In genomic region chr9:137114613-137115393, GRCh38 we compare ENCODE assay signal across 8 cellular contexts. TPM values are rescaled to one million over a fixed set of nuclear protein-coding genes. Genes with fewer than 3 reads are reported as not detected.
DNase-seq lines count a peak whose midpoint lies in the region; ATAC-seq and TF ChIP-seq lines count a peak whose summit lies in the region.

Gene DPP7 (minus strand): TSS chr9:137114733. CDS start chr9:137114713, 20 bp downstream.

- peak within 1 kb of the TSS; percentile 64 for H3K4me3 ChIP-seq in epithelial cell of proximal tubule (ENCODE audit: low read depth, low read length)
- H3K4me3 ChIP-seq in muscle layer of duodenum (ENCODE audit: low read depth in 1 of 2, low read length in 2 of 2) = peak within 1 kb of the TSS; percentile 21 to 78

- H3K9me3 ChIP-seq in muscle layer of duodenum (ENCODE audit: control insufficient read depth in 1 of 2, low read length in 2 of 2) = no peaks in the 10 kb centered on the region

- peak; percentile 32 for DNase-seq in NCI-H2107 (lab: John Stamatoyannopoulos, UW)
- DNase-seq in NCI-H2107 treated with DMSO at 0.1 percent for 48 hours (lab: John Stamatoyannopoulos, UW; ENCODE audit: unreplicated experiment) = no peak
- DNase-seq in NOMO-1 treated with DMSO at 0.1 percent for 48 hours (lab: John Stamatoyannopoulos, UW; ENCODE audit: unreplicated experiment) = peak; percentile 71
- peak; percentile 75 for DNase-seq in activated T-cell treated with anti-CD3 and anti-CD28 coated beads for 1 hour (ENCODE audit: low read depth)
- DNase-seq in epithelial cell of proximal tubule (ENCODE audit: low read depth) = no peak
- DNase-seq in stimulated activated CD8-positive, alpha-beta memory T cell treated with anti-CD3 and anti-CD28 coated beads, Interleukin-7, amount 100 ng/mL, for 24 hours (ENCODE audit: low read depth) = peak; percentile 51

- peaks cover 0 to 6% of the 10 kb centered on the region in 2 donors for H3K4me1 ChIP-seq in muscle layer of duodenum (ENCODE audit: control insufficient read depth in 1 of 2, insufficient read depth in 2 of 2, low read length in 2 of 2)

- peaks cover 0 to 23% of the 10 kb centered on the region in 2 donors for H3K36me3 ChIP-seq in muscle layer of duodenum (ENCODE audit: control insufficient read depth in 1 of 2, insufficient read depth in 2 of 2, low read length in 2 of 2)

- no peak for TF ChIP-seq CTCF in epithelial cell of proximal tubule (conservative IDR thresholded peaks at IDR 0.05; ENCODE audit: low read depth, low read length)

- H3K27me3 ChIP-seq in muscle layer of duodenum (ENCODE audit: low read depth, low read length) = no peaks in the 10 kb centered on the region

- ATAC-seq in HG02943 (IDR thresholded peaks at IDR 0.05; ENCODE audit: low read depth, unreplicated experiment) = peak; percentile 50

- no peak within 1 kb of the TSS for H3K27ac ChIP-seq in muscle layer of duodenum (ENCODE audit: low read length)

RNA-seq across cellular contexts. Expression of gene DPP7, which starts in this region (rescaled TPM):
- total RNA-seq in epithelial cell of proximal tubule = 66.9 and 125 TPM in 2 replicates

Comparison
In these comparisons a context has a peak if more than half of its experiments do, and no peak if none do; other contexts are left out.
1. DNase-seq: peak in NCI-H2107 (single experiment), NOMO-1 treated with DMSO at 0.1 percent for 48 hours (single experiment), activated T-cell treated with anti-CD3 and anti-CD28 coated beads for 1 hour (single experiment) and stimulated activated CD8-positive, alpha-beta memory T cell treated with anti-CD3 and anti-CD28 coated beads, Interleukin-7, amount 100 ng/mL, for 24 hours (single experiment); none in NCI-H2107 treated with DMSO at 0.1 percent for 48 hours (single experiment) and epithelial cell of proximal tubule (single experiment).